In the genomic region with DNA sequence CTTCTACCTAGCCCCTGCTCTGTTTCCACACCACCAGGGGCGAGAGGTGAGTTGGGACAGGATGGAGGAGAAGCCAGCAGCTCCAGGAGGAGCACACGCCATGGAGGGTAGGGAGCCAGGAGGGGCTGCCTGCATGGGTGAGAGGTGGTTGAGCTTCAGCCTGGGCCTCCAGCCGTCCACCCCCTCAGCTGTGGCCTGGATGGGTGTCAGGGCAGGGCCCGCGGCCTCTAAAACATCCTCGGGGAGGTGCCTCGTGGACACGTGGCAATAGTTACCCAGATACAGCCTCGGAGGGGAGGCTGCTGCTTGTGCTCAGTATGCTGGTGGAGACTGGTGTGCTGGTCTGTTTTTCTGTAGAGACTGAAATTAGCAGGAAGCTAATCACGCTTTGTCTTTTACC, we compare ENCODE assay signal across 27 cellular contexts.
"Had no signal": no experiment of that assay in that cellular context is flagged by ENCODE, and none has a peak within 500 bp of the region (broad histone marks: within the 10 kb centered on the region; RNA-seq: fewer than 3 reads in every experiment).

No MANE protein-coding gene starts in this region.

- H3K36me3 Mint-ChIP-seq: activated CD4-positive, alpha-beta memory T cell treated with anti-CD3 and anti-CD28 coated beads for 36 hours; activated CD8-positive, alpha-beta memory T cell treated with anti-CD3 and anti-CD28 coated beads, Interleukin-2, amount 10 ng/mL, durations not matched to agents 7 days and 5 days; activated naive CD4-positive, alpha-beta T cell treated with anti-CD3 and anti-CD28 coated beads, Interleukin-2, amount 50 U/mL, for 24 hours; activated naive CD8-positive, alpha-beta T cell treated with anti-CD3 and anti-CD28 coated beads, Interleukin-2, amount 10 ng/mL, durations not matched to agents 7 days and 5 days had no signal

- H3K9me3 Mint-ChIP-seq: activated CD4-positive, alpha-beta memory T cell treated with anti-CD3 and anti-CD28 coated beads for 36 hours; activated CD4-positive, alpha-beta T cell treated with anti-CD3 and anti-CD28 coated beads, Interleukin-2, amount 10 ng/mL, durations not matched to agents 24 days and 14 days; activated naive CD4-positive, alpha-beta T cell treated with anti-CD3 and anti-CD28 coated beads for 36 hours; activated naive CD4-positive, alpha-beta T cell treated with anti-CD3 and anti-CD28 coated beads, Interleukin-2, amount 50 U/mL, for 24 hours; activated naive CD8-positive, alpha-beta T cell treated with anti-CD3 and anti-CD28 coated beads, Interleukin-2, amount 10 ng/mL, durations not matched to agents 7 days and 5 days; activated T-helper 1 cell treated with anti-CD3 and anti-CD28 coated beads, Interleukin-12 subunit alpha, Interleukin-12 subunit beta, Interleukin-2, Interleukin-4 antibody, amounts not matched to agents 30 ng/mL and 10 ng/mL and 1 ng/mL, durations not matched to agents 14 hours and 24 hours and 36 hours; activated T-helper 2 cell treated with anti-CD3 and anti-CD28 coated beads, Interferon-gamma antibody, Interleukin-2, Interleukin-4, amounts not matched to agents 10 μg/mL and 5 μg/mL and 100 μg/mL, durations not matched to agents 14 hours and 24 hours and 36 hours; endodermal cell had no signal

- ATAC-seq: activated CD4-positive, alpha-beta T cell treated with anti-CD3 and anti-CD28 coated beads for 36 hours; activated CD8-positive, alpha-beta memory T cell treated with anti-CD3 and anti-CD28 coated beads, Interleukin-2, amount 10 ng/mL, durations not matched to agents 7 days and 5 days; activated CD8-positive, alpha-beta T cell treated with anti-CD3 and anti-CD28 coated beads, Interleukin-2, amount 10 ng/mL, durations not matched to agents 7 days and 5 days; esophagus mucosa; heart left ventricle had no signal

- H3K4me1 Mint-ChIP-seq: activated CD4-positive, alpha-beta T cell treated with anti-CD3 and anti-CD28 coated beads for 36 hours; activated CD4-positive, alpha-beta T cell treated with anti-CD3 and anti-CD28 coated beads, Interleukin-2, amount 10 ng/mL, durations not matched to agents 24 days and 14 days; activated CD8-positive, alpha-beta memory T cell treated with anti-CD3 and anti-CD28 coated beads, Interleukin-2, amount 10 ng/mL, durations not matched to agents 7 days and 5 days; activated naive CD4-positive, alpha-beta T cell treated with anti-CD3 and anti-CD28 coated beads, Interleukin-2, amount 50 U/mL, for 24 hours; activated naive CD8-positive, alpha-beta T cell treated with anti-CD3 and anti-CD28 coated beads, Interleukin-2, amount 10 ng/mL, durations not matched to agents 7 days and 5 days had no signal

- H3K27me3 Mint-ChIP-seq: activated CD4-positive, alpha-beta memory T cell treated with anti-CD3 and anti-CD28 coated beads for 36 hours; activated CD4-positive, alpha-beta T cell treated with anti-CD3 and anti-CD28 coated beads for 36 hours; activated CD4-positive, alpha-beta T cell treated with anti-CD3 and anti-CD28 coated beads, Interleukin-2, amount 10 ng/mL, durations not matched to agents 24 days and 14 days; activated CD8-positive, alpha-beta memory T cell treated with anti-CD3 and anti-CD28 coated beads, Interleukin-2, amount 10 ng/mL, durations not matched to agents 7 days and 5 days; activated naive CD4-positive, alpha-beta T cell treated with anti-CD3 and anti-CD28 coated beads, Interleukin-2, amount 50 U/mL, for 24 hours had no signal

- DNase-seq: activated CD4-positive, alpha-beta memory T cell treated with anti-CD3 and anti-CD28 coated beads for 36 hours; activated CD4-positive, alpha-beta T cell treated with anti-CD3 and anti-CD28 coated beads for 36 hours; activated CD4-positive, alpha-beta T cell treated with anti-CD3 and anti-CD28 coated beads, Interleukin-2, amount 10 ng/mL, durations not matched to agents 24 days and 14 days; activated CD4-positive, CD25-positive, alpha-beta regulatory T cell; activated CD4-positive, CD25-positive, alpha-beta regulatory T cell treated with anti-CD3 and anti-CD28 coated beads, Interleukin-2, amount 50 U/mL, for 72 hours; activated CD8-positive, alpha-beta memory T cell treated with anti-CD3 and anti-CD28 coated beads, Interleukin-2, amount 10 ng/mL, durations not matched to agents 7 days and 5 days; activated CD8-positive, alpha-beta memory T cell treated with anti-CD3 and anti-CD28 coated beads, Interleukin-2, amount 50 U/mL, for 4 hours; activated CD8-positive, alpha-beta T cell treated with anti-CD3 and anti-CD28 coated beads, Interleukin-2, amount 10 ng/mL, durations not matched to agents 7 days and 5 days; activated effector memory CD4-positive, alpha-beta T cell treated with anti-CD3 and anti-CD28 coated beads, Interleukin-2, amount 50 U/mL, for 16 hours; activated naive CD4-positive, alpha-beta T cell treated with anti-CD3 and anti-CD28 coated beads for 36 hours; activated naive CD8-positive, alpha-beta T cell treated with anti-CD3 and anti-CD28 coated beads, Interleukin-2, amount 10 ng/mL, durations not matched to agents 7 days and 5 days; activated T-cell treated with anti-CD3 and anti-CD28 coated beads, Interleukin-2, amount 50 U/mL, for 1 hour; activated T-cell treated with anti-CD3 and anti-CD28 coated beads, Interleukin-2, amount 50 U/mL, for 48 hours; amniotic stem cell; anterior cingulate cortex; caudate nucleus; cerebellar nuclear complex; colonic mucosa; effector CD8-positive, alpha-beta T cell; endodermal cell; foreskin fibroblast; heart left ventricle; T-helper 2 cell had no signal

- H3K9me3 ChIP-seq: colonic mucosa, heart left ventricle had no signal

- H3K4me3 ChIP-seq: colonic mucosa, heart left ventricle had no signal

- H3K36me3 ChIP-seq: colonic mucosa, heart left ventricle had no signal

- H3K27ac ChIP-seq: colonic mucosa, heart left ventricle had no signal

- H3K4me1 ChIP-seq: colonic mucosa had no signal

- H3K27me3 ChIP-seq: colonic mucosa, heart left ventricle had no signal

- H3K4me3 Mint-ChIP-seq: activated CD4-positive, alpha-beta memory T cell treated with anti-CD3 and anti-CD28 coated beads for 36 hours; activated CD4-positive, alpha-beta T cell treated with anti-CD3 and anti-CD28 coated beads for 36 hours; activated CD4-positive, alpha-beta T cell treated with anti-CD3 and anti-CD28 coated beads, Interleukin-2, amount 10 ng/mL, durations not matched to agents 24 days and 14 days; activated CD8-positive, alpha-beta memory T cell treated with anti-CD3 and anti-CD28 coated beads, Interleukin-2, amount 10 ng/mL, durations not matched to agents 7 days and 5 days; activated CD8-positive, alpha-beta T cell treated with anti-CD3 and anti-CD28 coated beads, Interleukin-2, amount 10 ng/mL, durations not matched to agents 7 days and 5 days; activated naive CD4-positive, alpha-beta T cell treated with anti-CD3 and anti-CD28 coated beads for 36 hours; activated naive CD4-positive, alpha-beta T cell treated with anti-CD3 and anti-CD28 coated beads, Interleukin-2, amount 50 U/mL, for 24 hours; activated naive CD8-positive, alpha-beta T cell treated with anti-CD3 and anti-CD28 coated beads, Interleukin-2, amount 10 ng/mL, durations not matched to agents 7 days and 5 days; activated T-helper 1 cell treated with anti-CD3 and anti-CD28 coated beads, Interleukin-12 subunit alpha, Interleukin-12 subunit beta, Interleukin-2, Interleukin-4 antibody, amounts not matched to agents 30 ng/mL and 10 ng/mL and 1 ng/mL, durations not matched to agents 14 hours and 24 hours and 36 hours; endodermal cell had no signal

- H3K27ac Mint-ChIP-seq: activated CD4-positive, alpha-beta memory T cell treated with anti-CD3 and anti-CD28 coated beads for 36 hours; activated CD4-positive, alpha-beta T cell treated with anti-CD3 and anti-CD28 coated beads for 36 hours; activated CD4-positive, alpha-beta T cell treated with anti-CD3 and anti-CD28 coated beads, Interleukin-2, amount 10 ng/mL, durations not matched to agents 24 days and 14 days; activated CD8-positive, alpha-beta memory T cell treated with anti-CD3 and anti-CD28 coated beads, Interleukin-2, amount 10 ng/mL, durations not matched to agents 7 days and 5 days; activated naive CD4-positive, alpha-beta T cell treated with anti-CD3 and anti-CD28 coated beads for 36 hours; activated naive CD4-positive, alpha-beta T cell treated with anti-CD3 and anti-CD28 coated beads, Interleukin-2, amount 50 U/mL, for 24 hours; activated naive CD8-positive, alpha-beta T cell treated with anti-CD3 and anti-CD28 coated beads, Interleukin-2, amount 10 ng/mL, durations not matched to agents 7 days and 5 days; activated T-helper 1 cell treated with anti-CD3 and anti-CD28 coated beads, Interleukin-12 subunit alpha, Interleukin-12 subunit beta, Interleukin-2, Interleukin-4 antibody, amounts not matched to agents 30 ng/mL and 10 ng/mL and 1 ng/mL, durations not matched to agents 14 hours and 24 hours and 36 hours; activated T-helper 2 cell treated with anti-CD3 and anti-CD28 coated beads, Interferon-gamma antibody, Interleukin-2, Interleukin-4, amounts not matched to agents 10 μg/mL and 5 μg/mL and 100 μg/mL, durations not matched to agents 14 hours and 24 hours and 36 hours had no signal
